ENCODE assay signal across 9 cellular contexts in genomic region chr2:158459161-158460003, GRCh38. TPM values are rescaled to one million over a fixed set of nuclear protein-coding genes. Genes with fewer than 3 reads are reported as not detected.
DNase-seq lines count a peak whose midpoint lies in the region; ATAC-seq, FAIRE-seq and TF ChIP-seq lines count a peak whose summit lies in the region.
"Had no signal": no experiment of that assay in that cellular context is flagged by ENCODE, and none has a peak within 500 bp of the region (broad histone marks: within the 10 kb centered on the region; RNA-seq: fewer than 3 reads in every experiment).

No MANE protein-coding gene starts in this region.

- ATAC-seq in HG03520 (IDR thresholded peaks at IDR 0.05; ENCODE audit: unreplicated experiment), result no peak
- no peak for ATAC-seq in HG03139 (IDR thresholded peaks at IDR 0.05; ENCODE audit: unreplicated experiment)
- ATAC-seq in GM21576 (IDR thresholded peaks at IDR 0.05; ENCODE audit: unreplicated experiment), result no peak

- H3K4me2 ChIP-seq in Loucy (ENCODE audit: low read depth, low read length, poor library complexity, severe bottlenecking), result peak overlapping the region; percentile 89

- H3K27me3 ChIP-seq in Loucy (ENCODE audit: insufficient read depth, low read length, poor library complexity, severe bottlenecking) (no peaks in the 10 kb centered on the region), bronchial epithelial cell (ENCODE audit: control insufficient read depth, insufficient read depth, low read length) (no peaks in the 10 kb centered on the region)

- H3K4me1 ChIP-seq in Loucy (ENCODE audit: insufficient read depth, low read length, poor library complexity, severe bottlenecking), result peaks cover 59% of the 10 kb centered on the region

- H3K9ac ChIP-seq in Loucy (ENCODE audit: low read depth, low read length, poor library complexity, severe bottlenecking), result peak overlapping the region; percentile 77

- H3K9me2 ChIP-seq in Loucy (replicated peaks; ENCODE audit: low read depth, low read length), result no peaks in the 10 kb centered on the region

- H3K4me3 ChIP-seq in Loucy (ENCODE audit: low read length, poor library complexity, severe bottlenecking) (peak overlapping the region; percentile 88), bronchial epithelial cell (ENCODE audit: low read depth, low read length) (no peak overlapping the region)

- H3K9me3 ChIP-seq in Loucy (ENCODE audit: insufficient read depth, low read depth, low read length), result no peaks in the 10 kb centered on the region

- no TSS peak for BruUV-seq in Calu3 (replicated peaks; lab: Mats Ljungman, UMichigan)

- no peaks in the 10 kb centered on the region for H3K27me3 Mint-ChIP-seq in Calu3 (ENCODE audit: unreplicated experiment)

- H3K27ac Mint-ChIP-seq in Calu3 (ENCODE audit: unreplicated experiment), result no peak overlapping the region

- no peaks in the 10 kb centered on the region for H3F3A ChIP-seq in Loucy (ENCODE audit: low read depth)

- no peaks in the 10 kb centered on the region for H3K36me3 ChIP-seq in Loucy (ENCODE audit: insufficient read depth, low read length)
- no peaks in the 10 kb centered on the region for H3K36me3 ChIP-seq in bronchial epithelial cell (ENCODE audit: control insufficient read depth, insufficient read depth, low read length)

- no peak for TF ChIP-seq CTCF in Calu3 (IDR thresholded peaks at IDR 0.05; ENCODE audit: unreplicated experiment)
- no peak for TF ChIP-seq CTCF in Loucy (conservative IDR thresholded peaks at IDR 0.05; ENCODE audit: low read length)
- no peak for TF ChIP-seq CTCF in bronchial epithelial cell (IDR thresholded peaks at IDR 0.05; ENCODE audit: insufficient read depth, low read length, severe bottlenecking)

- H2AFZ ChIP-seq in Loucy (ENCODE audit: low read length), result no peak overlapping the region

- FAIRE-seq in bronchial epithelial cell (lab: Jason Lieb, UNC), result no peak

- intact Hi-C loops in Calu3 (cut with micrococcal nuclease; ENCODE audit: unreplicated experiment), result loop anchor here (2.0 to 5.0 kb wide), 6 partner anchors 37 to 427 kb away; no protein-coding TSS in a partner anchor

- DNase-seq in Calu3 (no peak), bronchial epithelial cell (ENCODE audit: low read depth) (peak; percentile 48), midbrain (lab: John Stamatoyannopoulos, UW) (peak; percentile 63), NCI-H1048 (lab: John Stamatoyannopoulos, UW) (no peak)
- DNase-seq: stimulated activated CD4-positive, alpha-beta T cell treated with anti-CD3 and anti-CD28 coated beads, Interleukin-2, amount 100 ng/mL, for 24 hours had no signal

- H4K20me1 ChIP-seq in Loucy (ENCODE audit: insufficient read depth, low read length, poor library complexity, severe bottlenecking), result peaks cover 47% of the 10 kb centered on the region

- no peaks in the 10 kb centered on the region for H3K9me3 Mint-ChIP-seq in Calu3 (ENCODE audit: low read depth, unreplicated experiment)

- peak overlapping the region; percentile 91 for H3K4me3 Mint-ChIP-seq in Calu3 (ENCODE audit: low read depth, unreplicated experiment)

- CTCF ChIA-PET in Calu3 (lab: Charles Lee), result interaction anchor here (0.9 to 3.2 kb wide), 3 partner anchors 160 to 425 kb away, joined by 3 to 13 read pairs (median 5); no protein-coding TSS in a partner anchor

- peaks cover 45% of the 10 kb centered on the region for H3K4me1 Mint-ChIP-seq in Calu3 (ENCODE audit: low read depth, unreplicated experiment)

- peaks cover 58% of the 10 kb centered on the region for H3K79me2 ChIP-seq in Loucy (ENCODE audit: insufficient read depth, low read length)

- H3K36me3 Mint-ChIP-seq in Calu3 (ENCODE audit: insufficient read depth, unreplicated experiment), result peaks cover 42% of the 10 kb centered on the region

RNA-seq across cellular contexts. Expression of gene PKP4, which starts 2.6 kb away (rescaled TPM):
- 119 and 137 TPM in 2 replicates for total RNA-seq in Calu3 (2022)
- total RNA-seq in bronchial epithelial cell, result 41.6 and 54.3 TPM in 2 replicates

RNA-seq across cellular contexts. Expression of gene CCDC148, which starts 2.8 kb away (rescaled TPM):
- total RNA-seq in Calu3 (2022) (4.3 and 5.1 TPM in 2 replicates), bronchial epithelial cell (0.13 and 0.26 TPM in 2 replicates)

Comparison
In these comparisons a context has a peak if more than half of its experiments do, and no peak if none do; other contexts are left out.
1. DNase-seq: peak in bronchial epithelial cell (single experiment) and midbrain (single experiment); none in Calu3 (single experiment) and NCI-H1048 (single experiment).